In the genomic region with DNA sequence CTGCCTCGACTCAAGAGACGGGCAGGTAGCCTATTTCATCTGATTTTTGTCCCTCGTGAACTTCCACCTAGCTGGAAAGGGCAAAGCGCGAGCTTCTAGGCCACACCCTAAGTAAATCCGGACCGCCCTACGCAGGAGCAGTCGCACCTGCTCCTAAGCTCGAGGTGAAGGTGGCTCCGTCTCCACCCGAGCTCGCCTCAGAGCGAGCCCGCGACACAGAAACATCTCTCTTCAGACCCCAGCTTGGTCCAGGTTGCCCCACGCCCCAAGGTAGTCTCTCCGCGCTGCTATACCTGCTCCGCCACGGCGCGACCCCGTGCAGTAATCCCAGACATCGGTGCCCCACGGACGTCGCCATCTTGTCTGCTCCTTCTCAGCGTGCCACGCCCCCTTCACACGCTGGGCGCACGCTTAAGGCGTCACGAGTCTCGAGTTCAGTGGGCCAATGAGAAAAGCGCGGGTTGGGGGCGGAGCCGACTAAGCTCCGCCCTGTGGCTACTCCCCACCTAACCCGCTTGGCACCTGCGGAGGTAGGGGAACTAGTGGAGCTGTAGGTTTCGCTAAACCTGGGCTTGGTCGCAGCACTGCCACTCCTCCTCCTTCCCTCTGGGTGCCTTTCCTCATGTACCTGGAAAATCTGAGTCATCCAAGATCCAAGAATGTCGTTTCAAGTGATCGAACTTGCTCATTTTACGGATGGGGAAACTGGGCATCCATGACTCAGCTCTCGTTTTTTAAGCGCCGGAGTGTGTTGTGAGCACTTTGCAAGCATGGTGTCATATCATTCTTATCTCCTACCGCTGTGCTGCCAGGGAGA, we compare ENCODE assay signal across 8 cellular contexts. TPM values are rescaled to one million over a fixed set of nuclear protein-coding genes. Genes with fewer than 3 reads are reported as not detected.
DNase-seq lines count a peak whose midpoint lies in the region; ATAC-seq and TF ChIP-seq lines count a peak whose summit lies in the region.

A gene (minus strand): TSS at position 365 of the 817 bp plus-strand sequence. CDS start 7 bp downstream, at position 358.

- DNase-seq in GM12865 (ENCODE audit: low read depth) (peak; percentile 97), NCI-H1436 (lab: John Stamatoyannopoulos, UW) (peak; percentile 97), T follicular helper cell (ENCODE audit: low read depth) (peak; percentile 96), cardiac septum (ENCODE audit: low spot score) (peak; percentile 98), pons (ENCODE audit: low spot score) (peak; percentile 93), type B pancreatic cell (ENCODE audit: extremely low spot score, unreplicated experiment) (peak; percentile 97)

- ATAC-seq in HG02763 (IDR thresholded peaks at IDR 0.05; ENCODE audit: unreplicated experiment): peak; percentile 86

- intact Hi-C loops in cardiac septum (cut with DNase I): loop anchor here (5.0 to 10.0 kb wide), 2 partner anchors 90 to 283 kb away; a partner anchor contains a TSS

- WGBS in adipose tissue, 3 donors: 2 to 3% (median 2%) methylated on average over 52 of the region's 52 CpGs

- H3K27ac Mint-ChIP-seq in type B pancreatic cell: peak within 1 kb of the TSS; percentile 100

- H3K27ac ChIP-seq in adipose tissue (ENCODE audit: low read depth, low read length): no peak within 1 kb of the TSS

- H3K4me3 Mint-ChIP-seq in type B pancreatic cell: peak within 1 kb of the TSS; percentile 100

- peak within 1 kb of the TSS; percentile 80 for H3K4me3 ChIP-seq in GM12865 (ENCODE audit: low read depth, low read length)

- peaks cover 4% of the 10 kb centered on the region for H3K27me3 Mint-ChIP-seq in type B pancreatic cell

- peaks cover 18% of the 10 kb centered on the region for H3K4me1 Mint-ChIP-seq in type B pancreatic cell (ENCODE audit: unreplicated experiment)

- H3K36me3 Mint-ChIP-seq in type B pancreatic cell: no peaks in the 10 kb centered on the region

- H3K9me3 Mint-ChIP-seq in type B pancreatic cell: no peaks in the 10 kb centered on the region

- TF ChIP-seq CTCF in GM12865 (IDR thresholded peaks at IDR 0.05; ENCODE audit: insufficient read depth, low read depth, low read length, missing control alignments): no peak
- no peak for TF ChIP-seq CTCF in type B pancreatic cell (conservative IDR thresholded peaks at IDR 0.05)

RNA-seq across cellular contexts. Expression of the gene that starts here (rescaled TPM):
- polyA plus RNA-seq in adipose tissue: 10 to 100 TPM; 23.0 to 89.4 (median 43.0) TPM
- total RNA-seq in cardiac septum (20.2 TPM), type B pancreatic cell (ENCODE audit: low replicate concordance) (39.5 and 47.6 TPM in 2 replicates)
